Comparison of ENCODE assay signal across 10 cellular contexts in genomic region chr5:14810282-14810681, GRCh38.
A peak's percentile ranks its signal among the peaks of the same experiment; 100 is the strongest.
DNase-seq lines count a peak whose midpoint lies in the region; ATAC-seq, FAIRE-seq and TF ChIP-seq lines count a peak whose summit lies in the region.
"Had no signal": no experiment of that assay in that cellular context is flagged by ENCODE, and none has a peak within 500 bp of the region (broad histone marks: within the 10 kb centered on the region; RNA-seq: fewer than 3 reads in every experiment).

No MANE protein-coding gene starts in this region.

- no peak for TF ChIP-seq EP300 in stomach (IDR thresholded peaks at IDR 0.05)

- TF ChIP-seq POLR2A in stomach (IDR thresholded peaks at IDR 0.05) (no peak), H54 (IDR thresholded peaks at IDR 0.05; ENCODE audit: low read depth, low read length) (no peak)

- H2AFZ ChIP-seq in fibroblast of lung (ENCODE audit: low read length) (no peak overlapping the region), Karpas-422 (ENCODE audit: low read length) (no peak overlapping the region)
- H2AFZ ChIP-seq: neural progenitor cell had no signal

- H3K9me3 ChIP-seq in fibroblast of lung (ENCODE audit: control insufficient read depth, insufficient read depth, low read depth, low read length) (no peaks in the 10 kb centered on the region), stomach (no peaks in the 10 kb centered on the region), Karpas-422 (ENCODE audit: low read length) (no peaks in the 10 kb centered on the region)

- H3K27ac Mint-ChIP-seq in activated CD4-positive, alpha-beta T cell treated with anti-CD3 and anti-CD28 coated beads, Interleukin-2, amount 10 ng/mL, durations not matched to agents 24 days and 14 days: peak overlapping the region; percentile 80
- H3K27ac Mint-ChIP-seq in activated CD4-positive, alpha-beta memory T cell treated with anti-CD3 and anti-CD28 coated beads for 36 hours: peak overlapping the region; percentile 64
- H3K27ac Mint-ChIP-seq: neural progenitor cell had no signal

- intact Hi-C loops in activated CD4-positive, alpha-beta T cell treated with anti-CD3 and anti-CD28 coated beads, Interleukin-2, amount 10 ng/mL, durations not matched to agents 24 days and 14 days (cut with micrococcal nuclease): loop anchor here (2.0 to 5.0 kb wide), 3 partner anchors 83 to 215 kb away; no protein-coding TSS in a partner anchor
- intact Hi-C loops in activated CD4-positive, alpha-beta memory T cell treated with anti-CD3 and anti-CD28 coated beads for 36 hours (cut with micrococcal nuclease): loop anchor here (10.0 kb wide), 1 partner anchor 215 kb away; no protein-coding TSS in a partner anchor
- intact Hi-C loops in stomach (cut with DNase I; ENCODE audit: low total_unique reads): no loop called here

- H3K36me3 Mint-ChIP-seq in activated CD4-positive, alpha-beta T cell treated with anti-CD3 and anti-CD28 coated beads, Interleukin-2, amount 10 ng/mL, durations not matched to agents 24 days and 14 days (ENCODE audit: low read depth): peaks cover 5% of the 10 kb centered on the region
- peaks cover 18% of the 10 kb centered on the region for H3K36me3 Mint-ChIP-seq in activated CD4-positive, alpha-beta memory T cell treated with anti-CD3 and anti-CD28 coated beads for 36 hours
- H3K36me3 Mint-ChIP-seq: neural progenitor cell had no signal

- FAIRE-seq in H54 (lab: Jason Lieb, UNC): no peak

- POLR2A ChIA-PET in activated CD4-positive, alpha-beta memory T cell treated with anti-CD3 and anti-CD28 coated beads for 36 hours (lab: Charles Lee): interaction anchor here (0.7 to 1.8 kb wide), 7 partner anchors 8 to 115 kb away, joined by 3 to 26 read pairs (median 7); no protein-coding TSS in a partner anchor

- no peaks in the 10 kb centered on the region for H3K27me3 ChIP-seq in fibroblast of lung (ENCODE audit: control insufficient read depth, insufficient read depth, low read length)
- no peaks in the 10 kb centered on the region for H3K27me3 ChIP-seq in stomach
- no peaks in the 10 kb centered on the region for H3K27me3 ChIP-seq in Karpas-422 (ENCODE audit: low read length)
- H3K27me3 ChIP-seq: neural progenitor cell had no signal

- DNase-seq in activated CD4-positive, alpha-beta T cell treated with anti-CD3 and anti-CD28 coated beads, Interleukin-2, amount 10 ng/mL, durations not matched to agents 24 days and 14 days: no peak
- DNase-seq in activated CD4-positive, alpha-beta T cell treated with anti-CD3 and anti-CD28 coated beads, Interleukin-2, amount 50 U/mL, for 4 hours: no peak
- DNase-seq in activated CD4-positive, alpha-beta memory T cell treated with anti-CD3 and anti-CD28 coated beads for 36 hours: no peak
- no peak for DNase-seq in fibroblast of lung (ENCODE audit: low read depth in 2 of 2)
- DNase-seq in stomach: no peak
- DNase-seq in H54 (ENCODE audit: insufficient read length, low spot score): no peak
- DNase-seq in Karpas-422: no peak
- DNase-seq: NCI-H1694 treated with DMSO at 0.1 percent for 48 hours had no signal

- CTCF ChIA-PET in activated CD4-positive, alpha-beta memory T cell treated with anti-CD3 and anti-CD28 coated beads for 36 hours (lab: Charles Lee): interaction anchor here (1.0 to 2.1 kb wide), 6 partner anchors 9 to 193 kb away, joined by 3 to 9 read pairs (median 5); no protein-coding TSS in a partner anchor

- H3K9me3 Mint-ChIP-seq in activated CD4-positive, alpha-beta T cell treated with anti-CD3 and anti-CD28 coated beads, Interleukin-2, amount 10 ng/mL, durations not matched to agents 24 days and 14 days: no peaks in the 10 kb centered on the region
- H3K9me3 Mint-ChIP-seq in activated CD4-positive, alpha-beta memory T cell treated with anti-CD3 and anti-CD28 coated beads for 36 hours: no peaks in the 10 kb centered on the region

- H3K79me2 ChIP-seq in fibroblast of lung (ENCODE audit: control insufficient read depth, insufficient read depth, low read length): no peaks in the 10 kb centered on the region
- H3K79me2 ChIP-seq in Karpas-422 (ENCODE audit: low read length): no peaks in the 10 kb centered on the region

- H3K4me2 ChIP-seq in fibroblast of lung (ENCODE audit: extremely low read depth, insufficient read depth, low read length) (no peak overlapping the region), Karpas-422 (ENCODE audit: low read depth, low read length, poor library complexity, severe bottlenecking) (no peak overlapping the region)
- H3K4me2 ChIP-seq: neural progenitor cell had no signal

- H3K9ac ChIP-seq in fibroblast of lung (ENCODE audit: insufficient read depth, low read length) (no peak overlapping the region), Karpas-422 (ENCODE audit: low read length) (no peak overlapping the region)
- H3K9ac ChIP-seq: neural progenitor cell had no signal

- H3K36me3 ChIP-seq in fibroblast of lung (ENCODE audit: control insufficient read depth, insufficient read depth, low read length) (no peaks in the 10 kb centered on the region), stomach (no peaks in the 10 kb centered on the region), Karpas-422 (ENCODE audit: insufficient read depth, low read length) (no peaks in the 10 kb centered on the region)
- H3K36me3 ChIP-seq: neural progenitor cell had no signal

- H3K4me3 ChIP-seq in fibroblast of lung (replicated peaks in 1 of 4; ENCODE audit: control extremely low read depth in 1 of 4, insufficient read depth in 1 of 4, low read depth in 3 of 4, low read length in 4 of 4) (no peak overlapping the region), stomach (no peak overlapping the region), Karpas-422 (ENCODE audit: low read length) (no peak overlapping the region)
- H3K4me3 ChIP-seq: neural progenitor cell had no signal

- H3K4me1 Mint-ChIP-seq in activated CD4-positive, alpha-beta T cell treated with anti-CD3 and anti-CD28 coated beads, Interleukin-2, amount 10 ng/mL, durations not matched to agents 24 days and 14 days: peaks cover 37% of the 10 kb centered on the region
- peaks cover 62% of the 10 kb centered on the region for H3K4me1 Mint-ChIP-seq in activated CD4-positive, alpha-beta memory T cell treated with anti-CD3 and anti-CD28 coated beads for 36 hours (ENCODE audit: low read depth)

- H4K20me1 ChIP-seq in fibroblast of lung (ENCODE audit: control insufficient read depth, extremely low read depth, insufficient read depth, low read length): no peaks in the 10 kb centered on the region
- no peaks in the 10 kb centered on the region for H4K20me1 ChIP-seq in Karpas-422 (ENCODE audit: insufficient read depth, low read depth, low read length)

- peak overlapping the region; percentile 65 for H3K4me3 Mint-ChIP-seq in activated CD4-positive, alpha-beta T cell treated with anti-CD3 and anti-CD28 coated beads, Interleukin-2, amount 10 ng/mL, durations not matched to agents 24 days and 14 days
- H3K4me3 Mint-ChIP-seq in activated CD4-positive, alpha-beta memory T cell treated with anti-CD3 and anti-CD28 coated beads for 36 hours: peak overlapping the region; percentile 35
- H3K4me3 Mint-ChIP-seq: neural progenitor cell had no signal

- no peaks in the 10 kb centered on the region for H3K9me2 ChIP-seq in Karpas-422 (replicated peaks; ENCODE audit: insufficient read depth, low read length)

- H3K27ac ChIP-seq in fibroblast of lung (ENCODE audit: insufficient read depth, low read length) (peak overlapping the region; percentile 78), stomach (peak overlapping the region in 4 of 5 donors; percentile 30 to 64 (median 50)), Karpas-422 (ENCODE audit: low read length) (no peak overlapping the region)
- H3K27ac ChIP-seq: neural progenitor cell had no signal

- TF ChIP-seq CTCF in fibroblast of lung (conservative IDR thresholded peaks at IDR 0.05 in 1 of 2, IDR thresholded peaks at IDR 0.05 in 1 of 2; ENCODE audit: low read depth in 1 of 2, low read length in 2 of 2) (no peak), stomach (IDR thresholded peaks at IDR 0.05) (no peak)

- no peak for ATAC-seq in HG03457 (IDR thresholded peaks at IDR 0.05; ENCODE audit: unreplicated experiment)

- H3K4me1 ChIP-seq in fibroblast of lung (ENCODE audit: control insufficient read depth, extremely low read depth, insufficient read depth, low read length): peaks cover 11% of the 10 kb centered on the region
- peaks cover 0 to 17% (median 8%) of the 10 kb centered on the region in 4 donors for H3K4me1 ChIP-seq in stomach
- H3K4me1 ChIP-seq in Karpas-422 (ENCODE audit: low read length): no peaks in the 10 kb centered on the region
- H3K4me1 ChIP-seq: neural progenitor cell had no signal

- H3K27me3 Mint-ChIP-seq in activated CD4-positive, alpha-beta T cell treated with anti-CD3 and anti-CD28 coated beads, Interleukin-2, amount 10 ng/mL, durations not matched to agents 24 days and 14 days: peaks cover 4% of the 10 kb centered on the region
- no peaks in the 10 kb centered on the region for H3K27me3 Mint-ChIP-seq in activated CD4-positive, alpha-beta memory T cell treated with anti-CD3 and anti-CD28 coated beads for 36 hours

- 89 to 97% (median 92%) methylated on average over 6 of the region's 6 CpGs for WGBS in stomach, 5 donors
